ENCODE assay signal across 13 cellular contexts in the genomic region with DNA sequence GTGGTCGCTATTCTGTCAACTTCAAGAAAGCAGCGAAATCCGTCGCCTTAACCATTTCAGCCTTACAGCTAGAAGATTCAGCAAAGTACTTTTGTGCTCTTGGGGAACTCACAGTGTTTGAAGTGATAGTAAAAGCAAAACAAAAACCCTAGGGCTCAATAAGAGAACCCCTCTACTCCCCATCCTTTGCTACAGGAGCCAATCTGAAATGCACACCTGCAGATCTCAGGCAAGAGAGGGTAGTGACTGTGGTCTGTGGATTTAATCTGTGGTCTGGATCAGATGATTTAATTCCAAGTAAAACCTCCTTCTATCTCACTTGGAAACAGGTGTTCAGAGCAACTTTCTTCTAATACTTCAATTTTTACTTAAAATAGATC.
A peak's percentile ranks its signal among the peaks of the same experiment; 100 is the strongest.
DNase-seq lines count a peak whose midpoint lies in the region; ATAC-seq, FAIRE-seq and TF ChIP-seq lines count a peak whose summit lies in the region.
"Had no signal": no experiment of that assay in that cellular context is flagged by ENCODE, and none has a peak within 500 bp of the region (broad histone marks: within the 10 kb centered on the region; RNA-seq: fewer than 3 reads in every experiment).

No MANE protein-coding gene starts in this region.

- no peaks in the 10 kb centered on the region for H3K27me3 Mint-ChIP-seq in activated naive CD4-positive, alpha-beta T cell treated with anti-CD3 and anti-CD28 coated beads, Interleukin-2, amount 50 U/mL, for 24 hours
- no peaks in the 10 kb centered on the region for H3K27me3 Mint-ChIP-seq in effector memory CD8-positive, alpha-beta T cell

- H3K4me1 ChIP-seq in KMS-11 (ENCODE audit: low read depth, poor library complexity, severe bottlenecking) (peaks cover 49% of the 10 kb centered on the region), uterus (no peaks in the 10 kb centered on the region), breast epithelium (no peaks in the 10 kb centered on the region), kidney (ENCODE audit: control insufficient read depth in 1 of 2, insufficient read depth in 1 of 2, low read depth in 1 of 2, low read length in 2 of 2) (no peaks in the 10 kb centered on the region)

- peak overlapping the region; percentile 96 for H3K27ac Mint-ChIP-seq in activated naive CD4-positive, alpha-beta T cell treated with anti-CD3 and anti-CD28 coated beads, Interleukin-2, amount 50 U/mL, for 24 hours
- H3K27ac Mint-ChIP-seq in effector memory CD8-positive, alpha-beta T cell = peak overlapping the region in 1 of 2 donors; percentile 60

- no peak for DNase-seq in activated naive CD4-positive, alpha-beta T cell treated with anti-CD3 and anti-CD28 coated beads, Interleukin-2, amount 50 U/mL, for 16 hours
- no peak for DNase-seq in effector memory CD8-positive, alpha-beta T cell
- DNase-seq in uterus (no peak), breast epithelium (ENCODE audit: low spot score in 2 of 2) (no peak), COLO668 (lab: John Stamatoyannopoulos, UW; ENCODE audit: unreplicated experiment) (no peak), kidney (no peak)
- DNase-seq: Kasumi-1, NCI-H2029 treated with DMSO at 0.1 percent for 48 hours had no signal

- H3K9ac ChIP-seq in KMS-11 (no peak overlapping the region), kidney (ENCODE audit: low read length in 2 of 2) (no peak overlapping the region)

- H3K4me2 ChIP-seq in KMS-11 = peak overlapping the region; percentile 39

- TF ChIP-seq CTCF in KMS-11 (conservative IDR thresholded peaks at IDR 0.05; ENCODE audit: low read depth, low read length) (no peak), uterus (IDR thresholded peaks at IDR 0.05) (no peak), breast epithelium (IDR thresholded peaks at IDR 0.05) (no peak), kidney (IDR thresholded peaks at IDR 0.05; ENCODE audit: borderline replicate concordance, extremely low read depth, insufficient read depth) (no peak)

- no peaks in the 10 kb centered on the region for H4K20me1 ChIP-seq in KMS-11 (ENCODE audit: insufficient read depth)

- no peaks in the 10 kb centered on the region for H3K36me3 ChIP-seq in KMS-11 (ENCODE audit: insufficient read depth)
- no peaks in the 10 kb centered on the region for H3K36me3 ChIP-seq in uterus
- H3K36me3 ChIP-seq in breast epithelium = no peaks in the 10 kb centered on the region
- no peaks in the 10 kb centered on the region for H3K36me3 ChIP-seq in kidney (ENCODE audit: control insufficient read depth in 1 of 2, insufficient read depth in 2 of 2, low read length in 2 of 2)

- H3K36me3 Mint-ChIP-seq in activated naive CD4-positive, alpha-beta T cell treated with anti-CD3 and anti-CD28 coated beads, Interleukin-2, amount 50 U/mL, for 24 hours = no peaks in the 10 kb centered on the region
- no peaks in the 10 kb centered on the region for H3K36me3 Mint-ChIP-seq in effector memory CD8-positive, alpha-beta T cell (ENCODE audit: insufficient read depth)

- ATAC-seq in effector memory CD8-positive, alpha-beta T cell (replicated peaks) = peak; percentile 51

- FAIRE-seq in kidney (lab: Jason Lieb, UNC) = no peak
- FAIRE-seq: GM18507 had no signal

- intact Hi-C loops in uterus (cut with DNase I; ENCODE audit: low total_unique reads) = no loop called here
- intact Hi-C loops in breast epithelium (cut with DNase I; ENCODE audit: low total_unique reads) = no loop called here
- intact Hi-C loops in kidney (cut with DNase I) = no loop called here

- H3K9me3 ChIP-seq in uterus (no peaks in the 10 kb centered on the region), breast epithelium (no peaks in the 10 kb centered on the region), kidney (ENCODE audit: control insufficient read depth in 1 of 2, low read length in 2 of 2) (no peaks in the 10 kb centered on the region)

- peak overlapping the region; percentile 60 for H3K4me3 Mint-ChIP-seq in activated naive CD4-positive, alpha-beta T cell treated with anti-CD3 and anti-CD28 coated beads, Interleukin-2, amount 50 U/mL, for 24 hours
- H3K4me3 Mint-ChIP-seq in effector memory CD8-positive, alpha-beta T cell = peak overlapping the region; percentile 10 to 37
- H3K4me3 Mint-ChIP-seq: neural crest cell had no signal

- H3K27ac ChIP-seq in KMS-11 (no peak overlapping the region; the same call in 1 of the 2 replicates), uterus (peak overlapping the region; percentile 71 to 86), breast epithelium (peak overlapping the region in 1 of 2 donors; percentile 14), kidney (ENCODE audit: low read depth in 2 of 2, low read length in 2 of 2) (no peak overlapping the region)

- no peaks in the 10 kb centered on the region for H3K79me2 ChIP-seq in KMS-11 (ENCODE audit: insufficient read depth, low read depth)

- H3K27me3 ChIP-seq in KMS-11 (ENCODE audit: insufficient read depth, low read depth) = no peaks in the 10 kb centered on the region
- H3K27me3 ChIP-seq in uterus = no peaks in the 10 kb centered on the region
- no peaks in the 10 kb centered on the region for H3K27me3 ChIP-seq in breast epithelium

- H3K4me3 ChIP-seq in KMS-11 (IDR thresholded peaks at IDR 0.05; ENCODE audit: insufficient read depth, low read depth, low read length) (no peak overlapping the region), uterus (no peak overlapping the region), breast epithelium (no peak overlapping the region), kidney (ENCODE audit: low read length in 2 of 2) (no peak overlapping the region)
- H3K4me3 ChIP-seq: skin epidermis had no signal

- H3K9me3 Mint-ChIP-seq in activated naive CD4-positive, alpha-beta T cell treated with anti-CD3 and anti-CD28 coated beads, Interleukin-2, amount 50 U/mL, for 24 hours = no peaks in the 10 kb centered on the region
- H3K9me3 Mint-ChIP-seq in effector memory CD8-positive, alpha-beta T cell = no peaks in the 10 kb centered on the region
- H3K9me3 Mint-ChIP-seq: neural crest cell had no signal

- H2AFZ ChIP-seq in KMS-11 (ENCODE audit: low read depth) = no peak overlapping the region

- H3K4me1 Mint-ChIP-seq in activated naive CD4-positive, alpha-beta T cell treated with anti-CD3 and anti-CD28 coated beads, Interleukin-2, amount 50 U/mL, for 24 hours = peaks cover 45% of the 10 kb centered on the region
- peaks cover 0 to 2% of the 10 kb centered on the region in 2 donors for H3K4me1 Mint-ChIP-seq in effector memory CD8-positive, alpha-beta T cell (ENCODE audit: low read depth in 2 of 2)

- TF ChIP-seq POLR2A in uterus (IDR thresholded peaks at IDR 0.05) (no peak), breast epithelium (IDR thresholded peaks at IDR 0.05) (no peak)

Comparison
In these comparisons a context has a peak if more than half of its experiments do, and no peak if none do; other contexts are left out.
1. H3K27ac ChIP-seq: peak in uterus (2 of 2); none in KMS-11 (single experiment) and kidney (0 of 2).